ENCODE assay signal across 23 cellular contexts in genomic region chr20:32056708-32057491, GRCh38. TPM values are rescaled to one million over a fixed set of nuclear protein-coding genes. Genes with fewer than 3 reads are reported as not detected.
"Had no signal": no experiment of that assay in that cellular context is flagged by ENCODE, and none has a peak within 500 bp of the region (broad histone marks: within the 10 kb centered on the region; RNA-seq: fewer than 3 reads in every experiment).

No MANE protein-coding gene starts in this region.

- H3K27me3 Mint-ChIP-seq: naive B cell had no signal

- H3K27ac ChIP-seq: ascending aorta, gastrocnemius medialis, neural progenitor cell, ovary, sigmoid colon, thoracic aorta had no signal

- H3K36me3 Mint-ChIP-seq: naive B cell, neural progenitor cell had no signal

- H3K27me3 ChIP-seq: ascending aorta, ovary had no signal

- H3K27ac Mint-ChIP-seq: activated CD8-positive, alpha-beta T cell treated with anti-CD3 and anti-CD28 coated beads, Interleukin-2, amount 10 ng/mL, durations not matched to agents 7 days and 5 days; activated naive CD4-positive, alpha-beta T cell treated with anti-CD3 and anti-CD28 coated beads for 36 hours; neural progenitor cell; stimulated activated naive B cell treated with anti-CD40 and anti-IgM and Interleukin-4, amounts not matched to agents 10 μg/mL and 1 μg/mL and 100 μg/mL, for 72 hours had no signal

- H3K9me3 ChIP-seq: ascending aorta, gastrocnemius medialis, heart left ventricle, mucosa of descending colon, ovary, sigmoid colon, thoracic aorta had no signal

- H3K4me1 ChIP-seq: neural progenitor cell had no signal

- ATAC-seq: activated CD8-positive, alpha-beta T cell treated with anti-CD3 and anti-CD28 coated beads, Interleukin-2, amount 10 ng/mL, durations not matched to agents 7 days and 5 days; activated T-cell treated with anti-CD3 and anti-CD28 coated beads, Interleukin-2, amount 50 U/mL, for 4 hours; esophagus mucosa; gastrocnemius medialis; mucosa of descending colon; stimulated activated naive B cell treated with anti-CD40 and anti-IgM and Interleukin-4, amounts not matched to agents 10 μg/mL and 1 μg/mL and 100 μg/mL, for 72 hours had no signal

- DNase-seq: activated CD4-positive, alpha-beta T cell treated with anti-CD3 and anti-CD28 coated beads for 48 hours; activated CD4-positive, CD25-positive, alpha-beta regulatory T cell; activated CD8-positive, alpha-beta T cell treated with anti-CD3 and anti-CD28 coated beads, Interleukin-2, amount 10 ng/mL, durations not matched to agents 7 days and 5 days; activated naive CD4-positive, alpha-beta T cell treated with anti-CD3 and anti-CD28 coated beads for 36 hours; activated T-cell treated with anti-CD3 and anti-CD28 coated beads, Interleukin-2, amount 50 U/mL, for 4 hours; gastrocnemius medialis; heart left ventricle; kidney; mesenchymal stem cell; mucosa of descending colon; naive B cell; ovary; sigmoid colon; stimulated activated CD4-positive, alpha-beta T cell treated with anti-CD3 and anti-CD28 coated beads, Interleukin-4, amount 100 ng/mL, for 4 hours; stimulated activated naive B cell treated with anti-CD40 and anti-IgM and Interleukin-4, amounts not matched to agents 10 μg/mL and 1 μg/mL and 100 μg/mL, for 72 hours; T-helper 1 cell; T-helper 9 cell had no signal

- H3K4me3 Mint-ChIP-seq: activated CD8-positive, alpha-beta T cell treated with anti-CD3 and anti-CD28 coated beads, Interleukin-2, amount 10 ng/mL, durations not matched to agents 7 days and 5 days; activated naive CD4-positive, alpha-beta T cell treated with anti-CD3 and anti-CD28 coated beads for 36 hours; activated T-cell treated with anti-CD3 and anti-CD28 coated beads, Interleukin-2, amount 50 U/mL, for 4 hours; neural progenitor cell; stimulated activated naive B cell treated with anti-CD40 and anti-IgM and Interleukin-4, amounts not matched to agents 10 μg/mL and 1 μg/mL and 100 μg/mL, for 72 hours had no signal

- H3K4me3 ChIP-seq: ascending aorta, coronary artery, gastrocnemius medialis, heart left ventricle, mucosa of descending colon, neural progenitor cell, ovary, sigmoid colon, thoracic aorta had no signal

- H3K36me3 ChIP-seq: ascending aorta, gastrocnemius medialis, heart left ventricle, neural progenitor cell, ovary, sigmoid colon, thoracic aorta had no signal

- H3K9me3 Mint-ChIP-seq: activated naive CD4-positive, alpha-beta T cell treated with anti-CD3 and anti-CD28 coated beads for 36 hours; activated T-cell treated with anti-CD3 and anti-CD28 coated beads, Interleukin-2, amount 50 U/mL, for 4 hours; naive B cell; stimulated activated naive B cell treated with anti-CD40 and anti-IgM and Interleukin-4, amounts not matched to agents 10 μg/mL and 1 μg/mL and 100 μg/mL, for 72 hours had no signal

RNA-seq across cellular contexts. Expression of gene HCK, which starts 4.9 kb away (rescaled TPM):
- total RNA-seq: activated CD8-positive, alpha-beta T cell treated with anti-CD3 and anti-CD28 coated beads, Interleukin-2, amount 10 ng/mL, durations not matched to agents 7 days and 5 days; activated naive CD4-positive, alpha-beta T cell treated with anti-CD3 and anti-CD28 coated beads for 36 hours; pulmonary artery endothelial cell had no signal

RNA-seq across cellular contexts. Expression of gene CCM2L, which starts 46.7 kb away (rescaled TPM):
- total RNA-seq: activated CD8-positive, alpha-beta T cell treated with anti-CD3 and anti-CD28 coated beads, Interleukin-2, amount 10 ng/mL, durations not matched to agents 7 days and 5 days; activated naive CD4-positive, alpha-beta T cell treated with anti-CD3 and anti-CD28 coated beads for 36 hours; activated T-cell treated with anti-CD3 and anti-CD28 coated beads, Interleukin-2, amount 50 U/mL, for 4 hours had no signal
